8 cellular contexts compared by ENCODE assay signal in the genomic region with DNA sequence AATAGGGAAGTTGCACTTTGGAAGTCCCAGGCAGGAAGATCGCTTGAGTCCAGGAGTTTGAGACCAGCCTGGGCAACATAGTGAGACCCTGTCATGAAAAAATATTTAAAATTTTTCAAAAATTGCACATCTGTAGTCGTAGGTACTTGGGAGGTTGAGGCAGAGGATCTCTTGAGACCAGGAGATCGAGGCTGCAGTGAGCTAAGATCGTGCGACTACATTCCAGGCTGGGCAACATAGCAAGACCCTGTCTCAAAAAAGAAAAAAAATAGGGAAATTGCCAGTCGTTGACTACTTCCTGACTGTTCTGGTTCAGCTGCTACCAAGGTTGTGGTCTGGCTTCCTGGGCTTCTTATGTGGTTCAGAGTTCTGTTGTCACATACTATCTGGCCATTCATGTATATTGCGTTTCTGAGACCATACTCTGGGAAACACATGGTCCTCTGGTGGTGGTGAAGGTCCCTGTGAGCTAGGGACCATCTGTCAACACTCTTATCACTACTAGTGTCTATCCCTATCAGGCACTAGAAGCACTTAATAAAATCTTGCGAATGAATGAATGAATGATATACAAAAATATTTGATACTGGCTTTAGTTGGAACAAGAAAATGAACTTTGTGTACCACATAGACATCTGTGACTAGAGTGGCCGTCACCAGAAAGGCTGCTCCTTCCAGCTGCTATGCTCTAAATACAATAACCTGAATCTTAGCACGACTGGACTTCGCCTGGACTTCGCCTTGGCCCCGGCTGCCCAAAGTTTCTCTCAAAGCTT. TPM values are rescaled to one million over a fixed set of nuclear protein-coding genes. Genes with fewer than 3 reads are reported as not detected.
A peak's percentile ranks its signal among the peaks of the same experiment; 100 is the strongest.
DNase-seq lines count a peak whose midpoint lies in the region; ATAC-seq and TF ChIP-seq lines count a peak whose summit lies in the region.

No MANE protein-coding gene starts in this region.

- no peak for TF ChIP-seq EP300 in esophagus muscularis mucosa (IDR thresholded peaks at IDR 0.05)

- WGBS in esophagus muscularis mucosa, result 52% methylated on average over 13 of the region's 13 CpGs

- BruUV-seq in Panc1 (replicated peaks; lab: Mats Ljungman, UMichigan), result no TSS peak

- in situ Hi-C loops in Panc1 (cut with HindIII; ENCODE audit: low pct_unique_long_range_greater_than_20kb, low sequenced_read_pairs), result no loop called here

- no peak for TF ChIP-seq POLR2A in esophagus muscularis mucosa (IDR thresholded peaks at IDR 0.05; ENCODE audit: low read depth)

- CTCF ChIA-PET in Panc1 (lab: Charles Lee), result no interaction called here

- DNase-seq in GF-D8 (lab: John Stamatoyannopoulos, UW), result peak; percentile 87
- no peak for DNase-seq in Panc1 (ENCODE audit: low read depth, low spot score)
- peak; percentile 89 for DNase-seq in esophagus muscularis mucosa (ENCODE audit: extremely low spot score)
- DNase-seq in omental fat pad (ENCODE audit: low spot score), result no peak
- no peak for DNase-seq in NCI-H1417 treated with DMSO at 0.1 percent for 48 hours (lab: John Stamatoyannopoulos, UW)
- DNase-seq in NCI-H446 (lab: John Stamatoyannopoulos, UW), result no peak

- H3K4me3 ChIP-seq in Panc1 (ENCODE audit: low read depth in 2 of 2, low read length in 2 of 2) (peak overlapping the region; percentile 59 to 61), esophagus muscularis mucosa (peak overlapping the region; percentile 56 to 80 (median 70))

- POLR2A ChIA-PET in Panc1 (lab: Charles Lee), result no interaction called here

- H3K27me3 ChIP-seq in Panc1 (ENCODE audit: control insufficient read depth, insufficient read depth, low read length), result no peaks in the 10 kb centered on the region
- peaks cover 0 to 2% (median 0%) of the 10 kb centered on the region in 4 donors for H3K27me3 ChIP-seq in esophagus muscularis mucosa

- H3K27ac ChIP-seq in Panc1 (ENCODE audit: low read length), result no peak overlapping the region
- H3K27ac ChIP-seq in esophagus muscularis mucosa (replicated peaks in 1 of 4), result peak overlapping the region; percentile 78 to 80 (median 80)

- intact Hi-C loops in Panc1 (cut with micrococcal nuclease; ENCODE audit: unreplicated experiment) (no loop called here), esophagus muscularis mucosa (cut with DNase I) (loop anchor here (5.0 kb wide), 1 partner anchor 35 kb away; no protein-coding TSS in a partner anchor)

- ATAC-seq in Panc1, result peak; percentile 36
- ATAC-seq in omental fat pad (ENCODE audit: low FRiP score), result peak; percentile 25
- ATAC-seq in HG03097 (IDR thresholded peaks at IDR 0.05; ENCODE audit: low FRiP score, unreplicated experiment), result no peak
- no peak for ATAC-seq in HG02588 (IDR thresholded peaks at IDR 0.05; ENCODE audit: unreplicated experiment)

- peaks cover 2% of the 10 kb centered on the region; the same call in 1 of the 2 replicates for H3K36me3 ChIP-seq in Panc1 (ENCODE audit: control insufficient read depth, insufficient read depth, low read length)
- H3K36me3 ChIP-seq in esophagus muscularis mucosa, result no peaks in the 10 kb centered on the region

- H3K4me1 ChIP-seq in Panc1 (ENCODE audit: control insufficient read depth, insufficient read depth, low read length), result peaks cover 18% of the 10 kb centered on the region; the same call in 1 of the 2 replicates
- H3K4me1 ChIP-seq in esophagus muscularis mucosa, result peaks cover 5 to 41% (median 37%) of the 10 kb centered on the region in 4 donors

- TF ChIP-seq CTCF in Panc1 (IDR thresholded peaks at IDR 0.05) (no peak), esophagus muscularis mucosa (IDR thresholded peaks at IDR 0.05) (no peak), omental fat pad (IDR thresholded peaks at IDR 0.05) (no peak)

- no peaks in the 10 kb centered on the region for H3K9me3 ChIP-seq in Panc1 (ENCODE audit: control insufficient read depth, insufficient read depth, low read depth, low read length)
- H3K9me3 ChIP-seq in esophagus muscularis mucosa, result no peaks in the 10 kb centered on the region

RNA-seq across cellular contexts. Expression of gene KLHL23, which starts 0.9 kb away (rescaled TPM):
- total RNA-seq in Panc1 (2021; ENCODE audit: unreplicated experiment) (9.5 TPM), esophagus muscularis mucosa (10 to 100 TPM; 36.9 to 66.9 (median 52.8) TPM), omental fat pad (10 to 100 TPM in 1 of 4 donors, 1 to 10 TPM in 3; 6.4 to 13.1 (median 8.2) TPM)
- polyA plus RNA-seq in Panc1 (2012; ENCODE audit: insufficient read length), result 5.5 TPM

RNA-seq across cellular contexts. Expression of gene PHOSPHO2, which starts 38.5 kb away (rescaled TPM):
- 6.2 TPM for total RNA-seq in Panc1 (2021; ENCODE audit: unreplicated experiment)
- 4.0 TPM for polyA plus RNA-seq in Panc1 (2012; ENCODE audit: insufficient read length)
- 10 to 100 TPM in 1 of 4 donors, 1 to 10 TPM in 3; 3.3 to 18.7 (median 6.6) TPM for total RNA-seq in esophagus muscularis mucosa
- total RNA-seq in omental fat pad, result 10 to 100 TPM in 3 of 4 donors, 1 to 10 TPM in 1; 2.0 to 27.7 (median 12.5) TPM

RNA-seq across cellular contexts. Expression of gene CFAP210, which starts 38.6 kb away (rescaled TPM):
- total RNA-seq in Panc1 (2021; ENCODE audit: unreplicated experiment) (0.23 TPM), esophagus muscularis mucosa (under 1 TPM in 1 of 4 donors, not detected in 3; 0.80 TPM), omental fat pad (under 1 TPM in 2 of 4 donors, not detected in 2; 0.24 to 0.46 TPM)
- polyA plus RNA-seq in Panc1 (2012; ENCODE audit: insufficient read length), result 0.27 TPM

Comparison
In these comparisons a context has a peak if more than half of its experiments do, and no peak if none do; other contexts are left out.
1. DNase-seq: peak in GF-D8 (single experiment) and esophagus muscularis mucosa (single experiment); none in Panc1 (single experiment), omental fat pad (single experiment), NCI-H1417 treated with DMSO at 0.1 percent for 48 hours (single experiment) and NCI-H446 (0 of 2).
2. ATAC-seq: peak in Panc1 (single experiment) and omental fat pad (single experiment); none in HG03097 (single experiment) and HG02588 (single experiment).